8 cellular contexts compared by ENCODE assay signal in the genomic region with DNA sequence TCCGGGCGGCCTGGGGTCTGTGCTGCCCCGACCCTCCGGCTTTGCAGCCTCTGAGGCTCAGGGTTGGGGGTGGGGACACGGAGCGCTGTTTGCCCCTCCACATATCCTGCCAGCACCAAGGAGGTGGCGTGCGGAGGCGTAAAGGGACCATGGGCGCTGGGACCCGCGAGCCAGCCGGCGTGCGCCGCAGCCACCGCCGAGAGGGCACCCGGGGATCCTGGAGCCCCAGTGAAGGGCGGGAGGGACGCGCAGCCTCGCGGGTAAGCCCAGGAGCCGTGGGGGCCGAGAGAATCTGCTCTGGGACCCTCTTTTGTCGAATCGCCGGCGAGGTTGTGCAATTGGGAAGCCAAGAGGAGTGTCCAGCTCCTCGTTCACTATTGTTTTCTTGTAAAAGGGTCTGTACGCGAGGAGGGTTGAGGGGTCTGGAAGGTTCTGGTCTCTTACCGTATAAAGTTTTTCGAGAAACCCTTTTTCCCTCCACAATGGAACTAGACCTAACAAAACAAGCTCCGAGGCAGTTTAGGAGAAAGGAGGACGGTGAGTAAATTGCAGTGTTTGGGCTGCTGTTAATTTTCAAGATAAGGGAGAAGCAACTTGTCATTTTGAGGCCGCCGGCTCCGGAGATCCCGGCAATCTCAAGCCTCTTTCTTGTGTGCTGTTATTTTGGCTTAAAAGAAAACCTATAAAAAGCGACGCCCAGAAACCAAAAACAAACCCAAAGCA. TPM values are rescaled to one million over a fixed set of nuclear protein-coding genes. Genes with fewer than 3 reads are reported as not detected.
DNase-seq lines count a peak whose midpoint lies in the region; ATAC-seq and TF ChIP-seq lines count a peak whose summit lies in the region.

No MANE protein-coding gene starts in this region.

- H3K36me3 ChIP-seq in BJ (ENCODE audit: control insufficient read depth, insufficient read depth, low read length): no peaks in the 10 kb centered on the region
- H3K36me3 ChIP-seq in gastroesophageal sphincter: no peaks in the 10 kb centered on the region

- POLR2A ChIA-PET in BJ (lab: Charles Lee): no interaction called here

- H3K9me3 ChIP-seq in gastroesophageal sphincter: no peaks in the 10 kb centered on the region

- H3K27me3 ChIP-seq in BJ (ENCODE audit: control insufficient read depth, insufficient read depth, low read length) (peaks cover 17% of the 10 kb centered on the region), gastroesophageal sphincter (no peaks in the 10 kb centered on the region)

- WGBS in gastroesophageal sphincter (ENCODE audit: low coverage in 1 of 2), 2 donors: 0% methylated on average over 8 to 29 of the region's 43 CpGs

- peaks cover 0 to 36% (median 0%) of the 10 kb centered on the region in 3 donors for H3K4me1 ChIP-seq in gastroesophageal sphincter

- H3K9me3 Mint-ChIP-seq in activated CD8-positive, alpha-beta memory T cell treated with anti-CD3 and anti-CD28 coated beads, Interleukin-2, amount 10 ng/mL, durations not matched to agents 7 days and 5 days (ENCODE audit: low read depth): no peaks in the 10 kb centered on the region
- H3K9me3 Mint-ChIP-seq in nephron progenitor cell: peaks cover 3% of the 10 kb centered on the region

- H3K27ac ChIP-seq in gastroesophageal sphincter: peak overlapping the region in 3 of 4 donors; percentile 68 to 82 (median 74)

- TF ChIP-seq EP300 in gastroesophageal sphincter (IDR thresholded peaks at IDR 0.05): no peak

- peaks cover 15% of the 10 kb centered on the region for H3K4me1 Mint-ChIP-seq in activated CD8-positive, alpha-beta memory T cell treated with anti-CD3 and anti-CD28 coated beads, Interleukin-2, amount 10 ng/mL, durations not matched to agents 7 days and 5 days
- H3K4me1 Mint-ChIP-seq in nephron progenitor cell: peaks cover 59% of the 10 kb centered on the region

- no peak for TF ChIP-seq CTCF in BJ (IDR thresholded peaks at IDR 0.05; ENCODE audit: insufficient read depth, low read depth, low read length)
- no peak for TF ChIP-seq CTCF in gastroesophageal sphincter (IDR thresholded peaks at IDR 0.05)
- no peak for TF ChIP-seq CTCF in nephron progenitor cell (IDR thresholded peaks at IDR 0.05)

- DNase-seq in BJ (ENCODE audit: low read depth) (no peak), nephron progenitor cell (peak; percentile 67), NCI-H128 (lab: John Stamatoyannopoulos, UW; ENCODE audit: unreplicated experiment) (no peak)
- peak; percentile 43 for DNase-seq in activated CD8-positive, alpha-beta memory T cell treated with anti-CD3 and anti-CD28 coated beads, Interleukin-2, amount 10 ng/mL, durations not matched to agents 7 days and 5 days
- DNase-seq in stimulated activated CD4-positive, alpha-beta T cell treated with anti-CD3 and anti-CD28 coated beads, Interleukin-12 subunit alpha, Interleukin-12 subunit beta, amount 100 ng/mL, for 4 hours: no peak

- H3K4me3 ChIP-seq in BJ (ENCODE audit: low read depth, low read length) (peak overlapping the region; percentile 44), gastroesophageal sphincter (peak overlapping the region; percentile 46 to 83)

- ATAC-seq in GM19023 (IDR thresholded peaks at IDR 0.05; ENCODE audit: unreplicated experiment) (peak; percentile 20), HG03439 (IDR thresholded peaks at IDR 0.05; ENCODE audit: unreplicated experiment) (peak; percentile 17), gastroesophageal sphincter (peak; percentile 49)
- ATAC-seq in activated CD8-positive, alpha-beta memory T cell treated with anti-CD3 and anti-CD28 coated beads, Interleukin-2, amount 10 ng/mL, durations not matched to agents 7 days and 5 days: peak; percentile 74

- H3K36me3 Mint-ChIP-seq in activated CD8-positive, alpha-beta memory T cell treated with anti-CD3 and anti-CD28 coated beads, Interleukin-2, amount 10 ng/mL, durations not matched to agents 7 days and 5 days: no peaks in the 10 kb centered on the region
- H3K36me3 Mint-ChIP-seq in nephron progenitor cell (ENCODE audit: low read depth): peaks cover 17% of the 10 kb centered on the region

- peaks cover 70% of the 10 kb centered on the region for H3K27me3 Mint-ChIP-seq in activated CD8-positive, alpha-beta memory T cell treated with anti-CD3 and anti-CD28 coated beads, Interleukin-2, amount 10 ng/mL, durations not matched to agents 7 days and 5 days
- peaks cover 5% of the 10 kb centered on the region for H3K27me3 Mint-ChIP-seq in nephron progenitor cell (ENCODE audit: low read depth, poor library complexity)

- peak overlapping the region; percentile 60 for H3K4me3 Mint-ChIP-seq in activated CD8-positive, alpha-beta memory T cell treated with anti-CD3 and anti-CD28 coated beads, Interleukin-2, amount 10 ng/mL, durations not matched to agents 7 days and 5 days
- peak overlapping the region; percentile 93 for H3K4me3 Mint-ChIP-seq in nephron progenitor cell

- no peak for TF ChIP-seq POLR2A in gastroesophageal sphincter (IDR thresholded peaks at IDR 0.05)

- CTCF ChIA-PET in BJ (lab: Yijun Ruan, JAX): interaction anchor here (0.9 to 1.2 kb wide), 2 partner anchors 22 to 24 kb away, joined by 3 read pairs; no protein-coding TSS in a partner anchor
- CTCF ChIA-PET in activated CD8-positive, alpha-beta memory T cell treated with anti-CD3 and anti-CD28 coated beads, Interleukin-2, amount 10 ng/mL, durations not matched to agents 7 days and 5 days (lab: Charles Lee): interaction anchor here (0.6 kb wide), 1 partner anchor 9 kb away, joined by 3 read pairs; no protein-coding TSS in a partner anchor

- no peak overlapping the region for H3K27ac Mint-ChIP-seq in activated CD8-positive, alpha-beta memory T cell treated with anti-CD3 and anti-CD28 coated beads, Interleukin-2, amount 10 ng/mL, durations not matched to agents 7 days and 5 days
- peak overlapping the region; percentile 64 for H3K27ac Mint-ChIP-seq in nephron progenitor cell

RNA-seq across cellular contexts. Expression of a gene that starts 29.9 kb away (rescaled TPM):
- 0.06 TPM in 1 of 2 replicates, not detected in the other for polyA plus RNA-seq in BJ (2011; rRNA removed)
- not detected in 2 replicates for polyA minus RNA-seq in BJ (2011; rRNA and poly(A)+ RNA removed)
- under 1 TPM in 1 of 2 experiments, not detected in 1; 0.12 TPM for total RNA-seq in activated CD8-positive, alpha-beta memory T cell treated with anti-CD3 and anti-CD28 coated beads, Interleukin-2, amount 10 ng/mL, durations not matched to agents 7 days and 5 days
- total RNA-seq in gastroesophageal sphincter: 10 to 100 TPM in 1 of 4 donors, 1 to 10 TPM in 3; 4.4 to 21.2 (median 7.4) TPM

Comparison
In these comparisons a context has a peak if more than half of its experiments do, and no peak if none do; other contexts are left out.
1. DNase-seq: peak in activated CD8-positive, alpha-beta memory T cell treated with anti-CD3 and anti-CD28 coated beads, Interleukin-2, amount 10 ng/mL, durations not matched to agents 7 days and 5 days (single experiment) and nephron progenitor cell (single experiment); none in BJ (single experiment), NCI-H128 (single experiment) and stimulated activated CD4-positive, alpha-beta T cell treated with anti-CD3 and anti-CD28 coated beads, Interleukin-12 subunit alpha, Interleukin-12 subunit beta, amount 100 ng/mL, for 4 hours (single experiment).
2. ATAC-seq: peak in every context shown above with its lines; median percentile 74 in activated CD8-positive, alpha-beta memory T cell treated with anti-CD3 and anti-CD28 coated beads, Interleukin-2, amount 10 ng/mL, durations not matched to agents 7 days and 5 days; 49 in gastroesophageal sphincter; 20 in GM19023; 17 in HG03439.
3. RNA of a gene that starts 29.9 kb away (total RNA-seq): 4.4 to 21.2 TPM in gastroesophageal sphincter; 0.12 TPM in activated CD8-positive, alpha-beta memory T cell treated with anti-CD3 and anti-CD28 coated beads, Interleukin-2, amount 10 ng/mL, durations not matched to agents 7 days and 5 days; every median in the first group is over 4 times any median in the second.